Comparison of ENCODE assay signal across 7 cellular contexts in the genomic region with DNA sequence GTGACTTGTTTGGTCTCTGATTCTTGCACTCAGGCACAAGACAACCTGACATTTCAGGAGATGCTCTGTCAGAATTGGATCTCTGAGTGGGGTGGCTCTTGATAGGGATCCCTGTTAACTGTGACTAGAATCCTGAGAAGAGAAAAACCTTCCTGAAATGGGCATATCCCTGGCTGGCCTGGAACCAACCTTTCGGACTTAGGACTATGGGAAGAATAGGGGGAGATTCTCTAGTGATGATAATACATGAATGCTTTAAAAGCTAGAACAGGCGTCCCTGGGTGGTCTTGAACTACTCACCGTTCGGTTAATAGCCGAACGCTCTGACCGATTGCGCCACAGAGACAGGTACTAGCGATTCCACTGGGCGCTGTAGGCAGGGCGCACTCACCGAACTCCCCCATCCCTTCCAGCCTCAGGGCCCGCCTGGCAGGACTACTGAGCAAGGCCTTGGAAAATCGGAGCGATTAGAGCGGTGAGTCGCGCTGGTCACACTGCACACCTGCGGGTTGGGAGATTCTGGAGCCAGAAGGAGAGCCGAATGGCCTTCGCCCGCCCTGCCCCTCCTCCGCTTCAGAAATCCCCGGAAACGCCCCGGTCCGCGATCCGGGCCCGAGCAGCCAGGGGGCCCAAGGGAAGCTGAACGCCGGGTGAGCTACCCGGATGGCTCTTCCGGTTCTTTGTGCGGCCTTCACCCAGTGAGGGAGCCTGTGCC.
DNase-seq lines count a peak whose midpoint lies in the region; ATAC-seq and TF ChIP-seq lines count a peak whose summit lies in the region.
"Not testable (repeated sequence)": the region's sequence is repeated elsewhere in the genome, so short reads cannot be mapped to it uniquely, and the experiment has no call there.

No MANE protein-coding gene starts in this region.

- ATAC-seq in GM19438 (IDR thresholded peaks at IDR 0.05; ENCODE audit: low read depth, unreplicated experiment) (peak; percentile 82), Panc1 (peak; percentile 82), esophagus mucosa (peak; percentile 43)

- not testable (repeated sequence) for BruUV-seq in Panc1 (replicated peaks; lab: Mats Ljungman, UMichigan)

- not testable (repeated sequence) for H3K27ac ChIP-seq in Panc1 (ENCODE audit: low read length)

- intact Hi-C loops in Panc1 (cut with micrococcal nuclease; ENCODE audit: unreplicated experiment), result not testable (repeated sequence)

- not testable (repeated sequence) for H3K4me1 ChIP-seq in Panc1 (ENCODE audit: control insufficient read depth, insufficient read depth, low read length); skeletal muscle satellite cell (ENCODE audit: control insufficient read depth, insufficient read depth, low read length)

- POLR2A ChIA-PET in Panc1 (lab: Charles Lee), result not testable (repeated sequence)

- in situ Hi-C loops in Panc1 (cut with HindIII; ENCODE audit: low pct_unique_long_range_greater_than_20kb, low sequenced_read_pairs), result not testable (repeated sequence)

- not testable (repeated sequence) for H3K36me3 ChIP-seq in Panc1 (ENCODE audit: control insufficient read depth, insufficient read depth, low read length); skeletal muscle satellite cell (ENCODE audit: insufficient read depth, low read length)

- CTCF ChIA-PET in Panc1 (lab: Charles Lee), result not testable (repeated sequence)

- not testable (repeated sequence) for DNase-seq in Panc1 (ENCODE audit: low read depth, low spot score)
- DNase-seq in anterior cingulate cortex (lab: John Stamatoyannopoulos, UW) (peak in 44 of 58 donors; percentile 1 to 56 (median 26)), hippocampal formation (lab: John Stamatoyannopoulos, UW) (peak; percentile 8 to 33), myocyte (ENCODE audit: low read depth) (peak; percentile 6)

- peak overlapping the region; percentile 71 for H3K9ac ChIP-seq in skeletal muscle satellite cell (ENCODE audit: low read depth, low read length)

- peak overlapping the region; percentile 19 to 23; a peak in 2 of 4 replicates for H3K4me3 ChIP-seq in Panc1 (ENCODE audit: low read depth in 2 of 2, low read length in 2 of 2)
- peak overlapping the region; percentile 65 for H3K4me3 ChIP-seq in skeletal muscle satellite cell (ENCODE audit: low read length)

- H3K27me3 ChIP-seq in Panc1 (ENCODE audit: control insufficient read depth, insufficient read depth, low read length); skeletal muscle satellite cell (ENCODE audit: control insufficient read depth, insufficient read depth, low read length): not testable (repeated sequence)

- H3K4me2 ChIP-seq in skeletal muscle satellite cell (ENCODE audit: low read length), result peak overlapping the region; percentile 76

- TF ChIP-seq CTCF in Panc1 (IDR thresholded peaks at IDR 0.05), result not testable (repeated sequence)

- not testable (repeated sequence) for H3K9me3 ChIP-seq in Panc1 (ENCODE audit: control insufficient read depth, insufficient read depth, low read depth, low read length); skeletal muscle satellite cell (replicated peaks; ENCODE audit: low read length)
